In genomic region chr7:100896743-100897051, GRCh38 we compare ENCODE assay signal across 2 cellular contexts.
TF ChIP-seq lines count a peak whose summit lies in the region.

No MANE protein-coding gene starts in this region.

TF ChIP-seq in SK-N-SH, 30 proteins besides CTCF, POLR2A, EP300 and RAD21:
- TF ChIP-seq ZBTB33 (IDR thresholded peaks at IDR 0.05; ENCODE audit: borderline replicate concordance, low read depth) (no peak), MXI1 (IDR thresholded peaks at IDR 0.05; ENCODE audit: low read depth, low read length) (no peak; the same call in 1 of the 2 replicates), SIN3A (IDR thresholded peaks at IDR 0.05; ENCODE audit: borderline replicate concordance, low read depth, low read length) (no peak), POLR2AphosphoS5 (IDR thresholded peaks at IDR 0.05; ENCODE audit: low read depth, low read length) (no peak), SMC3 (IDR thresholded peaks at IDR 0.05; ENCODE audit: low read depth, low read length) (no peak), FOSL2 (IDR thresholded peaks at IDR 0.05; ENCODE audit: borderline replicate concordance, low read depth) (no peak)

TF ChIP-seq in SK-N-SH treated with all-trans-retinoic acid at 6 μM for 48 hours, 23 proteins besides CTCF, POLR2A, EP300 and RAD21 (continued from another document):
- no peak for TF ChIP-seq TSHZ2 (CRISPR knock-in tag; IDR thresholded peaks at IDR 0.05)
- no peak for TF ChIP-seq POU6F1 (CRISPR knock-in tag; IDR thresholded peaks at IDR 0.05; ENCODE audit: borderline replicate concordance, low read depth)
- TF ChIP-seq RARB (CRISPR knock-in tag; IDR thresholded peaks at IDR 0.05), result no peak
TF ChIP-seq in SK-N-SH treated with all-trans-retinoic acid at 6 μM for 48 hours: peak in this region for 0.
